ENCODE assay signal across 14 cellular contexts in genomic region chr5:55096860-55097259, GRCh38. TPM values are rescaled to one million over a fixed set of nuclear protein-coding genes. Genes with fewer than 3 reads are reported as not detected.
DNase-seq lines count a peak whose midpoint lies in the region; ATAC-seq and TF ChIP-seq lines count a peak whose summit lies in the region.
"Had no signal": no experiment of that assay in that cellular context is flagged by ENCODE, and none has a peak within 500 bp of the region (broad histone marks: within the 10 kb centered on the region; RNA-seq: fewer than 3 reads in every experiment).

No MANE protein-coding gene starts in this region.

- H3K27me3 Mint-ChIP-seq in stimulated activated naive CD8-positive, alpha-beta T cell treated with anti-CD3 and anti-CD28 coated beads, Interleukin-15, Interleukin-2, amounts not matched to agents 100 ng/mL and 50 ng/mL, for 24 hours: no peaks in the 10 kb centered on the region
- H3K27me3 Mint-ChIP-seq in central memory CD8-positive, alpha-beta T cell: no peaks in the 10 kb centered on the region
- peaks cover 3% of the 10 kb centered on the region for H3K27me3 Mint-ChIP-seq in type B pancreatic cell

- H3K27ac Mint-ChIP-seq in stimulated activated naive CD8-positive, alpha-beta T cell treated with anti-CD3 and anti-CD28 coated beads, Interleukin-15, Interleukin-2, amounts not matched to agents 100 ng/mL and 50 ng/mL, for 24 hours: peak overlapping the region; percentile 39
- H3K27ac Mint-ChIP-seq in central memory CD8-positive, alpha-beta T cell (ENCODE audit: low read depth): peak overlapping the region; percentile 92
- H3K27ac Mint-ChIP-seq in type B pancreatic cell: peak overlapping the region; percentile 58

- no peak for TF ChIP-seq POLR2A in gastrocnemius medialis (IDR thresholded peaks at IDR 0.05)

- no peak for DNase-seq in stimulated activated naive CD8-positive, alpha-beta T cell treated with anti-CD3 and anti-CD28 coated beads, Interleukin-15, Interleukin-2, amounts not matched to agents 100 U/mL and 50 U/mL, for 24 hours
- DNase-seq in T-helper 1 cell (peak in 3 of 5 donors; percentile 16 to 86 (median 20)), type B pancreatic cell (ENCODE audit: extremely low spot score, unreplicated experiment) (no peak), NCI-H1092 treated with DMSO at 0.1 percent for 48 hours (lab: John Stamatoyannopoulos, UW) (no peak), gastrocnemius medialis (no peak)
- peak in 1 of 2 donors; percentile 50 for DNase-seq in central memory CD8-positive, alpha-beta T cell (ENCODE audit: low spot score in 2 of 2)
- DNase-seq: activated T-cell treated with anti-CD3 and anti-CD28 coated beads, Interleukin-2, amount 50 U/mL, for 72 hours; kidney glomerular epithelial cell; NCI-H524 treated with DMSO at 0.1 percent for 48 hours; RPMI8226 had no signal

- peaks cover 85% of the 10 kb centered on the region for H3K4me1 Mint-ChIP-seq in stimulated activated naive CD8-positive, alpha-beta T cell treated with anti-CD3 and anti-CD28 coated beads, Interleukin-15, Interleukin-2, amounts not matched to agents 100 ng/mL and 50 ng/mL, for 24 hours (ENCODE audit: low read depth)
- H3K4me1 Mint-ChIP-seq in central memory CD8-positive, alpha-beta T cell: peaks cover 83% of the 10 kb centered on the region
- H3K4me1 Mint-ChIP-seq in type B pancreatic cell (ENCODE audit: unreplicated experiment): no peaks in the 10 kb centered on the region

- H3K4me3 Mint-ChIP-seq in stimulated activated naive CD8-positive, alpha-beta T cell treated with anti-CD3 and anti-CD28 coated beads, Interleukin-15, Interleukin-2, amounts not matched to agents 100 ng/mL and 50 ng/mL, for 24 hours: no peak overlapping the region
- H3K4me3 Mint-ChIP-seq in central memory CD8-positive, alpha-beta T cell: peak overlapping the region; percentile 66
- H3K4me3 Mint-ChIP-seq in type B pancreatic cell: no peak overlapping the region

- H3K27ac ChIP-seq in gastrocnemius medialis: no peak overlapping the region

- no peaks in the 10 kb centered on the region for H3K9me3 ChIP-seq in gastrocnemius medialis

- H3K36me3 Mint-ChIP-seq in stimulated activated naive CD8-positive, alpha-beta T cell treated with anti-CD3 and anti-CD28 coated beads, Interleukin-15, Interleukin-2, amounts not matched to agents 100 ng/mL and 50 ng/mL, for 24 hours (ENCODE audit: low read depth): peaks cover 20% of the 10 kb centered on the region
- H3K36me3 Mint-ChIP-seq in central memory CD8-positive, alpha-beta T cell (ENCODE audit: insufficient read depth): peaks cover 11% of the 10 kb centered on the region
- no peaks in the 10 kb centered on the region for H3K36me3 Mint-ChIP-seq in type B pancreatic cell

- no peaks in the 10 kb centered on the region for H3K27me3 ChIP-seq in gastrocnemius medialis

- no peaks in the 10 kb centered on the region for H3K4me1 ChIP-seq in gastrocnemius medialis

- no peak overlapping the region for H3K4me3 ChIP-seq in gastrocnemius medialis

- TF ChIP-seq CTCF in type B pancreatic cell (conservative IDR thresholded peaks at IDR 0.05) (no peak), gastrocnemius medialis (IDR thresholded peaks at IDR 0.05 in 4 of 5, conservative IDR thresholded peaks at IDR 0.05 in 1 of 5) (no peak)

- H3K36me3 ChIP-seq in gastrocnemius medialis: no peaks in the 10 kb centered on the region

- in situ Hi-C loops in gastrocnemius medialis (cut with MboI; ENCODE audit: low sequenced_read_pairs in 4 of 4): no loop called here

- ATAC-seq in stimulated activated naive CD8-positive, alpha-beta T cell treated with anti-CD3 and anti-CD28 coated beads, Interleukin-15, Interleukin-2, amounts not matched to agents 100 U/mL and 50 U/mL, for 24 hours: no peak
- peak; percentile 69 for ATAC-seq in central memory CD8-positive, alpha-beta T cell (replicated peaks; ENCODE audit: extremely low read depth, poor library complexity, severe bottlenecking)
- ATAC-seq in gastrocnemius medialis: no peak
- no peak for ATAC-seq in GM18498 (IDR thresholded peaks at IDR 0.05; ENCODE audit: unreplicated experiment)

- intact Hi-C loops in gastrocnemius medialis (cut with DNase I; ENCODE audit: low total_unique reads): no loop called here

- peaks cover 23% of the 10 kb centered on the region for H3K9me3 Mint-ChIP-seq in stimulated activated naive CD8-positive, alpha-beta T cell treated with anti-CD3 and anti-CD28 coated beads, Interleukin-15, Interleukin-2, amounts not matched to agents 100 ng/mL and 50 ng/mL, for 24 hours
- peaks cover 31% of the 10 kb centered on the region for H3K9me3 Mint-ChIP-seq in central memory CD8-positive, alpha-beta T cell
- H3K9me3 Mint-ChIP-seq in type B pancreatic cell: no peaks in the 10 kb centered on the region

RNA-seq across cellular contexts. Expression of gene GZMA, which starts 5.6 kb away (rescaled TPM):
- total RNA-seq in type B pancreatic cell (ENCODE audit: low replicate concordance): not detected in 2 replicates
- total RNA-seq in gastrocnemius medialis: not detected
- total RNA-seq: bronchial epithelial cell, myocyte had no signal

Comparison
In these comparisons a context has a peak if more than half of its experiments do, and no peak if none do; other contexts are left out.
1. H3K27ac Mint-ChIP-seq: peak in every context shown above with its lines; median percentile 92 in central memory CD8-positive, alpha-beta T cell; 58 in type B pancreatic cell; 39 in stimulated activated naive CD8-positive, alpha-beta T cell treated with anti-CD3 and anti-CD28 coated beads, Interleukin-15, Interleukin-2, amounts not matched to agents 100 ng/mL and 50 ng/mL, for 24 hours.
2. DNase-seq: peak in T-helper 1 cell (3 of 5); none in stimulated activated naive CD8-positive, alpha-beta T cell treated with anti-CD3 and anti-CD28 coated beads, Interleukin-15, Interleukin-2, amounts not matched to agents 100 U/mL and 50 U/mL, for 24 hours (single experiment), type B pancreatic cell (single experiment), NCI-H1092 treated with DMSO at 0.1 percent for 48 hours (single experiment) and gastrocnemius medialis (0 of 2).